In the genomic region with DNA sequence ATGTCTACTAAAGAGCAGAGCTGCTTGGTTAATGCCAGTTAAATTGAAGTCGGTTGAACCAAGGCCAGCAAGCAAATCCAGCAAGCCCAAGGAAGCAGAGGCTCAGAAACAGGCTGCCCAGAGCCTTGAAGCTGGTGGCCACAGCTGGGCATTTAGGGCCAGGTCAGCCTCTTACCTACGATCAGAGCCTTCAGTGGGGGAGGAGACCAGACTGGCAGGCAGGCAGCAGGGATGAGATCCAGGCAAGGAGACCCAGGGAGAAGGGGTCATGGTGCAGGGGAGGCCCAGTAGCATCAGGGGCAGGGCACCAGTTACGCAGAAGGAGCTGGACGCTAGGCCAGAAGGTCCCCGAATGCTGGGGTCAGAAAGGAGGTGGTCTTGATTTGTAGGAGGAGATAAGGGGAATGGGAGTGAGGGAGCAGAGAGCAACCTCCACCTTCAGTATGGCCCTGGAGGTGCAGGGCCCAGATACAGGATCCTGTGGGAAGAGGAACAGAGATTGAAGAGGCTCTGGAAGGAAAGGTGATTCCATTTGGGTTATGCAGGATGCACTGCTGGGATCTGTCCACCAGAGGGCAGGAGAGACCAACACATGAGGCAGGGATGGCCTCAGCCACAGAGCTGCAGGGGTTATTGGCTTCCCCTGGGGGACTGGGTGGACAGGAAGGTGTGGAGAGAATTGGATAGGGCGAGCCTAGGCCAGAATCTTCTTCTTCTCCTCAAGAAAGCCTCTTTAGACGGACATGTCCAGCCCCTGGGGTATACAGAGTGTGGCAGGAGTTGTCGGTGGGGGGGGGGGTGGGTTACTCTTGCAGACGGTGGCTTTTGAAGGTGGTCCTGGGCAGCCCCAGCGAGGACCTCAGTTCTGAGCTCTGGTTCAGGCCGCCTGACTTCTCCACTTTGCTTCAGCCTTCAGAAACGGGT, we compare ENCODE assay signal across 8 cellular contexts.
A peak's percentile ranks its signal among the peaks of the same experiment; 100 is the strongest.
DNase-seq lines count a peak whose midpoint lies in the region; TF ChIP-seq lines count a peak whose summit lies in the region.

No MANE protein-coding gene starts in this region.

- no CpG with 5 or more reads among the region's 12 CpGs for WGBS in trophoblast cell (ENCODE audit: extremely low coverage, insufficient coverage, insufficient read length)

- no peak overlapping the region for H3K14ac ChIP-seq in trophoblast cell (ENCODE audit: low read length)

- intact Hi-C loops in vagina (cut with DNase I) = no loop called here

- H2BK5ac ChIP-seq in trophoblast cell (ENCODE audit: low read depth, low read length, poor library complexity) = no peak overlapping the region

- DNase-seq in SIG-M5 treated with dmso at 0.1 percent for 504 hours (lab: John Stamatoyannopoulos, UW; ENCODE audit: unreplicated experiment) (peak; percentile 39), SIG-M5 (lab: John Stamatoyannopoulos, UW) (no peak), SJCRH30 (peak; percentile 88 to 96), glomerular endothelial cell (ENCODE audit: extremely low read depth, low read depth, low spot score) (peak; percentile 22), trophoblast cell (peak; percentile 50 to 76), vagina (ENCODE audit: extremely low spot score in 2 of 2) (peak in 1 of 2 donors; percentile 79)
- DNase-seq in Jurkat, Clone E6-1 (ENCODE audit: low read depth, low spot score) = peak; percentile 23
- peak; percentile 59 for DNase-seq in activated naive CD4-positive, alpha-beta T cell treated with Interleukin-2 at 50 U/mL for 16 hours

- H3K4ac ChIP-seq in trophoblast cell (ENCODE audit: low read depth, low read length) = no peak overlapping the region

- TF ChIP-seq CTCF in vagina (IDR thresholded peaks at IDR 0.05) = peak; percentile 78 to 96 (median 83)

- no peak overlapping the region for H2AFZ ChIP-seq in trophoblast cell (ENCODE audit: insufficient read depth, low read length, poor library complexity)

- H3K79me2 ChIP-seq in trophoblast cell (ENCODE audit: control insufficient read depth, insufficient read depth, low read length, poor library complexity) = no peaks in the 10 kb centered on the region

- no peak overlapping the region for H3K9ac ChIP-seq in trophoblast cell (ENCODE audit: low read length)

- no peak overlapping the region for H4K12ac ChIP-seq in trophoblast cell (ENCODE audit: low read depth, low read length)

- no peak overlapping the region for H3K23ac ChIP-seq in trophoblast cell (ENCODE audit: low read length)

- H3K36me3 ChIP-seq in SJCRH30 = no peaks in the 10 kb centered on the region
- no peaks in the 10 kb centered on the region for H3K36me3 ChIP-seq in trophoblast cell (ENCODE audit: control insufficient read depth in 1 of 2, insufficient read depth in 2 of 2, low read length in 2 of 2)
- no peaks in the 10 kb centered on the region for H3K36me3 ChIP-seq in vagina

- H3K79me1 ChIP-seq in trophoblast cell (ENCODE audit: low read length) = no peaks in the 10 kb centered on the region

- H3K4me2 ChIP-seq in trophoblast cell (ENCODE audit: low read length) = no peak overlapping the region

- H3K9me3 ChIP-seq in SJCRH30 (replicated peaks) (no peaks in the 10 kb centered on the region), trophoblast cell (ENCODE audit: insufficient read depth, low read depth, low read length) (peaks cover 5% of the 10 kb centered on the region), vagina (no peaks in the 10 kb centered on the region)

- TF ChIP-seq POLR2A in vagina (IDR thresholded peaks at IDR 0.05) = no peak

- no peak overlapping the region for H4K8ac ChIP-seq in trophoblast cell (ENCODE audit: low read depth, low read length)

- no peak overlapping the region for H2AK5ac ChIP-seq in trophoblast cell (ENCODE audit: low read length)

- H3K18ac ChIP-seq in trophoblast cell (ENCODE audit: low read length) = no peak overlapping the region

- H3K4me1 ChIP-seq in SJCRH30 = peaks cover 15% of the 10 kb centered on the region
- H3K4me1 ChIP-seq in trophoblast cell (ENCODE audit: control insufficient read depth in 1 of 2, insufficient read depth in 2 of 2, low read length in 2 of 2) = peaks cover 0 to 2% of the 10 kb centered on the region in 2 experiments
- peaks cover 6% of the 10 kb centered on the region for H3K4me1 ChIP-seq in vagina

- H3K4me3 ChIP-seq in Jurkat, Clone E6-1 (ENCODE audit: low read length) = no peak overlapping the region
- H3K4me3 ChIP-seq in SJCRH30 = no peak overlapping the region
- H3K4me3 ChIP-seq in trophoblast cell (ENCODE audit: low read depth, low read length) = no peak overlapping the region
- H3K4me3 ChIP-seq in vagina = no peak overlapping the region

- H2BK120ac ChIP-seq in trophoblast cell (ENCODE audit: insufficient read depth, low read length, poor library complexity) = no peak overlapping the region

- H3K27me3 ChIP-seq in SJCRH30 = no peaks in the 10 kb centered on the region
- H3K27me3 ChIP-seq in trophoblast cell (ENCODE audit: insufficient read depth, low read length) = no peaks in the 10 kb centered on the region
- no peaks in the 10 kb centered on the region for H3K27me3 ChIP-seq in vagina

- no peak overlapping the region for H4K91ac ChIP-seq in trophoblast cell (ENCODE audit: low read depth, low read length)

- no peak overlapping the region for H3K27ac ChIP-seq in SJCRH30
- H3K27ac ChIP-seq in trophoblast cell (ENCODE audit: low read depth, low read length) = no peak overlapping the region
- no peak overlapping the region for H3K27ac ChIP-seq in vagina

- no peak overlapping the region for H2BK12ac ChIP-seq in trophoblast cell (ENCODE audit: low read length)
